In the genomic region with DNA sequence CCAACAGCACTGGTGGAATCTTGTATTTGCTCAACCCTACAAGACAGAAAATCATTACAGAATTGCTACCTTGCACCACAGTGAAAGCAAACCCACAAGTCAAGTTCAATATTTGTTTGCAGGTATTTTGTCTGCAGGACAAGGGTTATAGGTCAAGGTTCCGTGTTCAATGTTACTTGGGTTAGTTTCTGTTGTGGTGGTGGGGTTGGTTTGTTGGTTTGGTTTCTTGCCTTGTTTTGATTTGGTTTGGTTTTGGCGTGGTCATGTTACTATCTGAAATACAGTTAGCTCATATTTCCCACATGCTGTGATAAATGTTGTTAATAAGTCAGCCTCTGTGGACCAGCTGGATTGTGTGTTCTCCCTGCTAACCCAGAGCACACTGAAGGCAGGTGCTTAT, we compare ENCODE assay signal across 1 cellular context.
TF ChIP-seq lines count a peak whose summit lies in the region.

No MANE protein-coding gene starts in this region.

TF ChIP-seq in HEK293, 187 proteins besides CTCF, POLR2A, EP300 and RAD21 (continued from another document):
- TF ChIP-seq, protein P1, sequence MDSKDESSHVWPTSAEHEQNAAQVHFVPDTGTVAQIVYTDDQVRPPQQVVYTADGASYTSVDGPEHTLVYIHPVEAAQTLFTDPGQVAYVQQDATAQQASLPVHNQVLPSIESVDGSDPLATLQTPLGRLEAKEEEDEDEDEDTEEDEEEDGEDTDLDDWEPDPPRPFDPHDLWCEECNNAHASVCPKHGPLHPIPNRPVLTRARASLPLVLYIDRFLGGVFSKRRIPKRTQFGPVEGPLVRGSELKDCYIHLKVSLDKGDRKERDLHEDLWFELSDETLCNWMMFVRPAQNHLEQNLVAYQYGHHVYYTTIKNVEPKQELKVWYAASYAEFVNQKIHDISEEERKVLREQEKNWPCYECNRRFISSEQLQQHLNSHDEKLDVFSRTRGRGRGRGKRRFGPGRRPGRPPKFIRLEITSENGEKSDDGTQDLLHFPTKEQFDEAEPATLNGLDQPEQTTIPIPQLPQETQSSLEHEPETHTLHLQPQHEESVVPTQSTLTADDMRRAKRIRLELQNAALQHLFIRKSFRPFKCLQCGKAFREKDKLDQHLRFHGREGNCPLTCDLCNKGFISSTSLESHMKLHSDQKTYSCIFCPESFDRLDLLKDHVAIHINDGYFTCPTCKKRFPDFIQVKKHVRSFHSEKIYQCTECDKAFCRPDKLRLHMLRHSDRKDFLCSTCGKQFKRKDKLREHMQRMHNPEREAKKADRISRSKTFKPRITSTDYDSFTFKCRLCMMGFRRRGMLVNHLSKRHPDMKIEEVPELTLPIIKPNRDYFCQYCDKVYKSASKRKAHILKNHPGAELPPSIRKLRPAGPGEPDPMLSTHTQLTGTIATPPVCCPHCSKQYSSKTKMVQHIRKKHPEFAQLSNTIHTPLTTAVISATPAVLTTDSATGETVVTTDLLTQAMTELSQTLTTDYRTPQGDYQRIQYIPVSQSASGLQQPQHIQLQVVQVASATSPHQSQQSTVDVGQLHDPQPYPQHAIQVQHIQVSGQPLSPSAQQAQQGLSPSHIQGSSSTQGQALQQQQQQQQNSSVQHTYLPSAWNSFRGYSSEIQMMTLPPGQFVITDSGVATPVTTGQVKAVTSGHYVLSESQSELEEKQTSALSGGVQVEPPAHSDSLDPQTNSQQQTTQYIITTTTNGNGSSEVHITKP (tag by site-specific recombination; IDR thresholded peaks at IDR 0.05), result no peak
- no peak for TF ChIP-seq SCRT2 (tag by site-specific recombination; IDR thresholded peaks at IDR 0.05)
- TF ChIP-seq ZNF302 (tag by site-specific recombination; IDR thresholded peaks at IDR 0.05; ENCODE audit: low read depth), result no peak
- TF ChIP-seq ZNF394 (tag by site-specific recombination; IDR thresholded peaks at IDR 0.05; ENCODE audit: borderline replicate concordance), result no peak
- TF ChIP-seq OSR2 (tag by site-specific recombination; IDR thresholded peaks at IDR 0.05), result peak; percentile 33; the same call in 1 of the 2 replicates
- TF ChIP-seq, protein P2, sequence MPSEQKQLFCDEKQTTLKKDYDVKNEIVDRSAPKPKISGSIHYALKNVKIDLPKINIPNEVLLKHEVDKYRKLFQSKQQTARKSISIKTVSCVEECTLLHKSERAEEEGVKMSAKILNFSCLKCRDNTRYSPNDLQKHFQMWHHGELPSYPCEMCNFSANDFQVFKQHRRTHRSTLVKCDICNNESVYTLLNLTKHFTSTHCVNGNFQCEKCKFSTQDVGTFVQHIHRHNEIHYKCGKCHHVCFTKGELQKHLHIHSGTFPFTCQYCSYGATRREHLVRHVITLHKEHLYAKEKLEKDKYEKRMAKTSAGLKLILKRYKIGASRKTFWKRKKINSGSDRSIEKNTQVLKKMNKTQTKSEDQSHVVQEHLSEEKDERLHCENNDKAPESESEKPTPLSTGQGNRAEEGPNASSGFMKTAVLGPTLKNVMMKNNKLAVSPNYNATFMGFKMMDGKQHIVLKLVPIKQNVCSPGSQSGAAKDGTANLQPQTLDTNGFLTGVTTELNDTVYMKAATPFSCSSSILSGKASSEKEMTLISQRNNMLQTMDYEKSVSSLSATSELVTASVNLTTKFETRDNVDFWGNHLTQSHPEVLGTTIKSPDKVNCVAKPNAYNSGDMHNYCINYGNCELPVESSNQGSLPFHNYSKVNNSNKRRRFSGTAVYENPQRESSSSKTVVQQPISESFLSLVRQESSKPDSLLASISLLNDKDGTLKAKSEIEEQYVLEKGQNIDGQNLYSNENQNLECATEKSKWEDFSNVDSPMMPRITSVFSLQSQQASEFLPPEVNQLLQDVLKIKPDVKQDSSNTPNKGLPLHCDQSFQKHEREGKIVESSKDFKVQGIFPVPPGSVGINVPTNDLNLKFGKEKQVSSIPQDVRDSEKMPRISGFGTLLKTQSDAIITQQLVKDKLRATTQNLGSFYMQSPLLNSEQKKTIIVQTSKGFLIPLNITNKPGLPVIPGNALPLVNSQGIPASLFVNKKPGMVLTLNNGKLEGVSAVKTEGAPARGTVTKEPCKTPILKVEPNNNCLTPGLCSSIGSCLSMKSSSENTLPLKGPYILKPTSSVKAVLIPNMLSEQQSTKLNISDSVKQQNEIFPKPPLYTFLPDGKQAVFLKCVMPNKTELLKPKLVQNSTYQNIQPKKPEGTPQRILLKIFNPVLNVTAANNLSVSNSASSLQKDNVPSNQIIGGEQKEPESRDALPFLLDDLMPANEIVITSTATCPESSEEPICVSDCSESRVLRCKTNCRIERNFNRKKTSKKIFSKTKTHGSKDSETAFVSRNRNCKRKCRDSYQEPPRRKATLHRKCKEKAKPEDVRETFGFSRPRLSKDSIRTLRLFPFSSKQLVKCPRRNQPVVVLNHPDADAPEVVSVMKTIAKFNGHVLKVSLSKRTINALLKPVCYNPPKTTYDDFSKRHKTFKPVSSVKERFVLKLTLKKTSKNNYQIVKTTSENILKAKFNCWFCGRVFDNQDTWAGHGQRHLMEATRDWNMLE (tag by site-specific recombination; conservative IDR thresholded peaks at IDR 0.05; ENCODE audit: low read depth), result no peak
- no peak for TF ChIP-seq ZNF677 (tag by site-specific recombination; IDR thresholded peaks at IDR 0.05)
- no peak for TF ChIP-seq ZNF768 (tag by site-specific recombination; IDR thresholded peaks at IDR 0.05)
- no peak for TF ChIP-seq ZNF791 (tag by site-specific recombination; IDR thresholded peaks at IDR 0.05)
- 0 out of 2 replicates have a peak, but pooled peaks have one; percentile 39 for TF ChIP-seq ZEB2 (tag by site-specific recombination; IDR thresholded peaks at IDR 0.05)
- TF ChIP-seq ZNF121 (tag by site-specific recombination; IDR thresholded peaks at IDR 0.05), result no peak
- TF ChIP-seq SP2 (tag by site-specific recombination; IDR thresholded peaks at IDR 0.05), result no peak
- TF ChIP-seq MZF1 (tag by site-specific recombination; IDR thresholded peaks at IDR 0.05; ENCODE audit: borderline replicate concordance), result no peak
- TF ChIP-seq, protein P3, sequence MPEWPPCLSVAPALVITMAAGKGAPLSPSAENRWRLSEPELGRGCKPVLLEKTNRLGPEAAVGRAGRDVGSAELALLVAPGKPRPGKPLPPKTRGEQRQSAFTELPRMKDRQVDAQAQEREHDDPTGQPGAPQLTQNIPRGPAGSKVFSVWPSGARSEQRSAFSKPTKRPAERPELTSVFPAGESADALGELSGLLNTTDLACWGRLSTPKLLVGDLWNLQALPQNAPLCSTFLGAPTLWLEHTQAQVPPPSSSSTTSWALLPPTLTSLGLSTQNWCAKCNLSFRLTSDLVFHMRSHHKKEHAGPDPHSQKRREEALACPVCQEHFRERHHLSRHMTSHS (tag by site-specific recombination; IDR thresholded peaks at IDR 0.05), result no peak
- no peak for TF ChIP-seq ZNF19 (tag by site-specific recombination; IDR thresholded peaks at IDR 0.05; ENCODE audit: low read depth)
- no peak for TF ChIP-seq ZNF311 (tag by site-specific recombination; IDR thresholded peaks at IDR 0.05; ENCODE audit: borderline replicate concordance)
- TF ChIP-seq SP7 (tag by site-specific recombination; IDR thresholded peaks at IDR 0.05), result peak; percentile 46
- TF ChIP-seq ZNF544 (tag by site-specific recombination; IDR thresholded peaks at IDR 0.05), result no peak
- TF ChIP-seq GLIS1 (tag by site-specific recombination; IDR thresholded peaks at IDR 0.05), result peak; percentile 41
- TF ChIP-seq, protein P4, sequence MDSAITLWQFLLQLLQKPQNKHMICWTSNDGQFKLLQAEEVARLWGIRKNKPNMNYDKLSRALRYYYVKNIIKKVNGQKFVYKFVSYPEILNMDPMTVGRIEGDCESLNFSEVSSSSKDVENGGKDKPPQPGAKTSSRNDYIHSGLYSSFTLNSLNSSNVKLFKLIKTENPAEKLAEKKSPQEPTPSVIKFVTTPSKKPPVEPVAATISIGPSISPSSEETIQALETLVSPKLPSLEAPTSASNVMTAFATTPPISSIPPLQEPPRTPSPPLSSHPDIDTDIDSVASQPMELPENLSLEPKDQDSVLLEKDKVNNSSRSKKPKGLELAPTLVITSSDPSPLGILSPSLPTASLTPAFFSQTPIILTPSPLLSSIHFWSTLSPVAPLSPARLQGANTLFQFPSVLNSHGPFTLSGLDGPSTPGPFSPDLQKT (IDR thresholded peaks at IDR 0.05; ENCODE audit: borderline replicate concordance, low read depth, low read length), result no peak
- TF ChIP-seq, protein P5, sequence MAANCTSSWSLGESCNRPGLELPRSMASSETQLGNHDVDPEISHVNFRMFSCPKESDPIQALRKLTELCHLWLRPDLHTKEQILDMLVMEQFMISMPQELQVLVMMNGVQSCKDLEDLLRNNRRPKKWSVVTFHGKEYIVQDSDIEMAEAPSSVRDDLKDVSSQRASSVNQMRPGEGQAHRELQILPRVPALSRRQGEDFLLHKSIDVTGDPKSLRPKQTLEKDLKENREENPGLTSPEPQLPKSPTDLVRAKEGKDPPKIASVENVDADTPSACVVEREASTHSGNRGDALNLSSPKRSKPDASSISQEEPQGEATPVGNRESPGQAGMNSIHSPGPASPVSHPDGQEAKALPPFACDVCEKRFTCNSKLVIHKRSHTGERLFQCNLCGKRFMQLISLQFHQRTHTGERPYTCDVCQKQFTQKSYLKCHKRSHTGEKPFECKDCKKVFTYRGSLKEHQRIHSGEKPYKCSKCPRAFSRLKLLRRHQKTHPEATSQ (tag by site-specific recombination; IDR thresholded peaks at IDR 0.05), result no peak
- TF ChIP-seq, protein P6, sequence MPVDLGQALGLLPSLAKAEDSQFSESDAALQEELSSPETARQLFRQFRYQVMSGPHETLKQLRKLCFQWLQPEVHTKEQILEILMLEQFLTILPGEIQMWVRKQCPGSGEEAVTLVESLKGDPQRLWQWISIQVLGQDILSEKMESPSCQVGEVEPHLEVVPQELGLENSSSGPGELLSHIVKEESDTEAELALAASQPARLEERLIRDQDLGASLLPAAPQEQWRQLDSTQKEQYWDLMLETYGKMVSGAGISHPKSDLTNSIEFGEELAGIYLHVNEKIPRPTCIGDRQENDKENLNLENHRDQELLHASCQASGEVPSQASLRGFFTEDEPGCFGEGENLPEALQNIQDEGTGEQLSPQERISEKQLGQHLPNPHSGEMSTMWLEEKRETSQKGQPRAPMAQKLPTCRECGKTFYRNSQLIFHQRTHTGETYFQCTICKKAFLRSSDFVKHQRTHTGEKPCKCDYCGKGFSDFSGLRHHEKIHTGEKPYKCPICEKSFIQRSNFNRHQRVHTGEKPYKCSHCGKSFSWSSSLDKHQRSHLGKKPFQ (tag by site-specific recombination; IDR thresholded peaks at IDR 0.05), result 0 out of 2 replicates have a peak, but pooled peaks have one; percentile 49
- no peak for TF ChIP-seq HOXC10 (CRISPR knock-in tag; IDR thresholded peaks at IDR 0.05)
- TF ChIP-seq, protein P7, sequence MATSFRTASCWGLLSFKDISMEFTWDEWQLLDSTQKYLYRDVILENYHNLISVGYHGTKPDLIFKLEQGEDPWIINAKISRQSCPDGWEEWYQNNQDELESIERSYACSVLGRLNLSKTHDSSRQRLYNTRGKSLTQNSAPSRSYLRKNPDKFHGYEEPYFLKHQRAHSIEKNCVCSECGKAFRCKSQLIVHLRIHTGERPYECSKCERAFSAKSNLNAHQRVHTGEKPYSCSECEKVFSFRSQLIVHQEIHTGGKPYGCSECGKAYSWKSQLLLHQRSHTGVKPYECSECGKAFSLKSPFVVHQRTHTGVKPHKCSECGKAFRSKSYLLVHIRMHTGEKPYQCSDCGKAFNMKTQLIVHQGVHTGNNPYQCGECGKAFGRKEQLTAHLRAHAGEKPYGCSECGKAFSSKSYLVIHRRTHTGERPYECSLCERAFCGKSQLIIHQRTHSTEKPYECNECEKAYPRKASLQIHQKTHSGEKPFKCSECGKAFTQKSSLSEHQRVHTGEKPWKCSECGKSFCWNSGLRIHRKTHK (tag by site-specific recombination; IDR thresholded peaks at IDR 0.05), result no peak
- peak; percentile 37; the same call in 1 of the 2 replicates for TF ChIP-seq KLF7 (tag by site-specific recombination; IDR thresholded peaks at IDR 0.05; ENCODE audit: borderline replicate concordance)
